Comparison of ENCODE assay signal across 15 cellular contexts in the genomic region with DNA sequence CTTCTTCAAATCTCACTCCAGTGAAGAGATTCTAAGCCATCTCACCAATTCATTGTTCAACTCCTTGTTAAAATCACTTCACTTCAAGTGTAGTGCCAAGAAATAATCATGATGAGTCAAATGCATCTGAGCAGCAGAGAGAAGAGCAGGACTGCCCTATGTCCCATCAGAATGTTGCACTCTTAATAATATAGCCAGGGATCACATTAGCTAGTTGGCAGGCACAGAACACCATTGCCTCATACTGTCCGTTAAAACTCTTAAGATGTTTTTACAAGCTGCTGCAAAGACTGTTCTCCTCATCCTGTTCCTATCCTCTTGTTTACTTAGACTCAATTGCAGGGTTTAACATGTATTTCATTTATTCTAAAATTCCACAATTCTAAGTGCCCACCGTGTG.
DNase-seq lines count a peak whose midpoint lies in the region; ATAC-seq and TF ChIP-seq lines count a peak whose summit lies in the region.
"Had no signal": no experiment of that assay in that cellular context is flagged by ENCODE, and none has a peak within 500 bp of the region (broad histone marks: within the 10 kb centered on the region; RNA-seq: fewer than 3 reads in every experiment).

No MANE protein-coding gene starts in this region.

- H3K4me3 ChIP-seq in fibroblast of mammary gland (ENCODE audit: control insufficient read depth, low read depth, low read length) (no peak overlapping the region), prostate gland (no peak overlapping the region)
- H3K4me3 ChIP-seq: cardiac muscle cell, K562 had no signal

- no peak for TF ChIP-seq POLR2A in prostate gland (IDR thresholded peaks at IDR 0.05)

- intact Hi-C loops in prostate gland (cut with DNase I), result loop anchor here (5.0 to 10.0 kb wide), 2 partner anchors 108 to 159 kb away; no protein-coding TSS in a partner anchor

- peak overlapping the region; percentile 34 to 35 for H3K27ac ChIP-seq in prostate gland
- H3K27ac ChIP-seq: cardiac muscle cell had no signal

- H3K4me1 ChIP-seq in prostate gland (replicated peaks), result no peaks in the 10 kb centered on the region

- ATAC-seq in stimulated activated naive CD8-positive, alpha-beta T cell treated with anti-CD3 and anti-CD28 coated beads, Interleukin-15, Interleukin-2, amounts not matched to agents 100 U/mL and 50 U/mL, for 24 hours, result no peak
- ATAC-seq: activated CD8-positive, alpha-beta T cell treated with anti-CD3 and anti-CD28 coated beads for 36 hours; K562 had no signal

- TF ChIP-seq CTCF in AG09319 (IDR thresholded peaks at IDR 0.05; ENCODE audit: low read depth, low read length), result no peak
- no peak for TF ChIP-seq CTCF in fibroblast of mammary gland (conservative IDR thresholded peaks at IDR 0.05; ENCODE audit: control insufficient read depth, insufficient read depth, low read depth, low read length)
- no peak for TF ChIP-seq CTCF in prostate gland (IDR thresholded peaks at IDR 0.05)

- 15% methylated on average over 2 of the region's 2 CpGs for WGBS in prostate gland

- no peaks in the 10 kb centered on the region for H3K36me3 ChIP-seq in prostate gland
- H3K36me3 ChIP-seq: cardiac muscle cell had no signal

- DNase-seq in AG09319 (ENCODE audit: extremely low read depth, low read depth), result peak; percentile 49
- peak; percentile 18 for DNase-seq in NCI-H2196 (lab: John Stamatoyannopoulos, UW; ENCODE audit: unreplicated experiment)
- DNase-seq in fibroblast of mammary gland (ENCODE audit: low read depth), result peak; percentile 94
- peak; percentile 22 for DNase-seq in prostate gland (ENCODE audit: low spot score)
- DNase-seq in stimulated activated naive CD8-positive, alpha-beta T cell treated with anti-CD3 and anti-CD28 coated beads, Interleukin-15, Interleukin-2, amounts not matched to agents 100 U/mL and 50 U/mL, for 24 hours, result no peak
- DNase-seq in NCI-H2171 treated with DMSO at 0.1 percent for 48 hours (lab: John Stamatoyannopoulos, UW), result no peak
- DNase-seq in NCI-H1930 (lab: John Stamatoyannopoulos, UW), result no peak
- DNase-seq in middle frontal gyrus (ENCODE audit: extremely low spot score, low spot score), result no peak
- DNase-seq: activated CD8-positive, alpha-beta T cell treated with anti-CD3 and anti-CD28 coated beads for 36 hours; activated effector memory CD4-positive, alpha-beta T cell treated with anti-CD3 and anti-CD28 coated beads, Interleukin-2, amount 50 U/mL, for 16 hours; DND-41; NCI-H1694; SHP77 had no signal

- no peaks in the 10 kb centered on the region for H3K27me3 ChIP-seq in prostate gland (replicated peaks; ENCODE audit: insufficient read depth)
- H3K27me3 ChIP-seq: cardiac muscle cell had no signal

- H3K9me3 ChIP-seq in prostate gland, result no peaks in the 10 kb centered on the region

Comparison
In these comparisons a context has a peak if more than half of its experiments do, and no peak if none do; other contexts are left out.
1. DNase-seq: peak in AG09319 (single experiment), NCI-H2196 (single experiment), fibroblast of mammary gland (single experiment) and prostate gland (single experiment); none in stimulated activated naive CD8-positive, alpha-beta T cell treated with anti-CD3 and anti-CD28 coated beads, Interleukin-15, Interleukin-2, amounts not matched to agents 100 U/mL and 50 U/mL, for 24 hours (single experiment), NCI-H2171 treated with DMSO at 0.1 percent for 48 hours (single experiment), NCI-H1930 (0 of 2) and middle frontal gyrus (single experiment).